1 cellular context compared by ENCODE assay signal in the genomic region with DNA sequence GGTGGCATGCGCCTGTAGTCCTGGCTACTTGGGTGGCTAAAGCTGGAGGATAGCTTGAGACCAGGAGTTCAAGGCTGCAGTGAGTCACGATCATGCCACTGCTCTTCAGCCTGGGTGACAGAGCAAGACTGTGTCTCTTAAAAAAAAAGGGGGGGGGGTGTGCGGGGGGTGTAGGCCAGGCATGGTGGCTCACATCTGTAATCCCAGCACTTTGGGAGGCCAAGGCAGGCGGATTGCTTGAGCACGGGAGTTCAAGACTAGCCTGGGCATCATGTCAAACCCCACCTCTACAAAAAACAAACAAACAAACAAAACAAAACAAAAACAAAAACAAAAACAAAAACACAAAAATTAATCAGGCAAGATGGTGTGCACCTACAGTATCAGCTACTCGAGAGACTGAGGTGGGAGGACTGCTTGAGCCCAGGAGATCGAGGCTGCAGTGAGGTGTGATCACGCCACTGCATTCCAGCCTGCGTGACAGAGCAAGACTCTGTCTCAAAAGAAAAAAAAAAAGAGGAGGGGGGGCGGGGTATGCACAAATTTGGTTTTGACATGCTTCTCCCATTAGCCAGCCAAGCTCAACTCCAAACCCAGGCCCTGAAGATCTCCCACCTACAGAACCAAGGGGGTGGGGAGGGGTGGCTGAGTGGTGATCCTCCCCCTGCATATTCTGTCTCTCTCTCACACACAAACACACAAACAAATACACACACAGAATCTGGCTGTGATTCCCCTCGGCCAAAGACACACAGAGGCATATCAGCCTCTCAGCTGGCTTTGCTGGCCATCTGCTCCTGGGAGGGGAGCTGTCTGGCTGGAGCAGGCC.
A peak's percentile ranks its signal among the peaks of the same experiment; 100 is the strongest.
TF ChIP-seq lines count a peak whose summit lies in the region.

No MANE protein-coding gene starts in this region.

TF ChIP-seq in HEK293, 187 proteins besides CTCF, POLR2A, EP300 and RAD21 (continued from another document):
- TF ChIP-seq ZBTB8A (tag by site-specific recombination; IDR thresholded peaks at IDR 0.05) = 0 out of 2 replicates have a peak, but pooled peaks have one; percentile 1
